In genomic region chr14:99938376-99938775, GRCh38 we compare ENCODE assay signal across 30 cellular contexts.
"Had no signal": no experiment of that assay in that cellular context is flagged by ENCODE, and none has a peak within 500 bp of the region (broad histone marks: within the 10 kb centered on the region; RNA-seq: fewer than 3 reads in every experiment).

No MANE protein-coding gene starts in this region.

- H3K9me3 Mint-ChIP-seq: activated B cell treated with CpG ODN at 0.5 μM for 24 hours; activated CD4-positive, alpha-beta T cell treated with anti-CD3 and anti-CD28 coated beads, Interleukin-2, amount 10 ng/mL, durations not matched to agents 24 days and 14 days; activated naive CD4-positive, alpha-beta T cell treated with anti-CD3 and anti-CD28 coated beads, Interleukin-2, amount 50 U/mL, for 72 hours; activated naive CD8-positive, alpha-beta T cell treated with anti-CD3 and anti-CD28 coated beads, Interleukin-2, amount 50 U/mL, for 24 hours; activated T-cell treated with anti-CD3 and anti-CD28 coated beads, Interleukin-2, amount 50 U/mL, for 4 hours; brain; central memory CD8-positive, alpha-beta T cell had no signal

- H3K4me3 ChIP-seq: Peyer's patch had no signal

- ATAC-seq: activated CD8-positive, alpha-beta memory T cell treated with anti-CD3 and anti-CD28 coated beads, Interleukin-2, amount 10 ng/mL, durations not matched to agents 7 days and 5 days; activated naive CD4-positive, alpha-beta T cell treated with anti-CD3 and anti-CD28 coated beads, Interleukin-2, amount 50 U/mL, for 72 hours; activated naive CD8-positive, alpha-beta T cell treated with anti-CD3 and anti-CD28 coated beads, Interleukin-2, amount 50 U/mL, for 24 hours; activated T-cell treated with anti-CD3 and anti-CD28 coated beads, Interleukin-2, amount 50 U/mL, for 4 hours; T-helper 17 cell had no signal

- H3K36me3 Mint-ChIP-seq: activated CD8-positive, alpha-beta memory T cell treated with anti-CD3 and anti-CD28 coated beads, Interleukin-2, amount 10 ng/mL, durations not matched to agents 7 days and 5 days; activated naive CD4-positive, alpha-beta T cell treated with anti-CD3 and anti-CD28 coated beads, Interleukin-2, amount 50 U/mL, for 72 hours had no signal

- H3K27ac ChIP-seq: Peyer's patch, RWPE1 had no signal

- H3K36me3 ChIP-seq: Peyer's patch had no signal

- H3K9me3 ChIP-seq: Peyer's patch had no signal

- H3K4me1 ChIP-seq: Peyer's patch had no signal

- H3K27me3 Mint-ChIP-seq: brain had no signal

- H3K4me1 Mint-ChIP-seq: activated B cell treated with CpG ODN at 0.5 μM for 24 hours; activated CD4-positive, alpha-beta T cell treated with anti-CD3 and anti-CD28 coated beads, Interleukin-2, amount 10 ng/mL, durations not matched to agents 24 days and 14 days; activated CD8-positive, alpha-beta memory T cell treated with anti-CD3 and anti-CD28 coated beads, Interleukin-2, amount 10 ng/mL, durations not matched to agents 7 days and 5 days; activated naive CD8-positive, alpha-beta T cell treated with anti-CD3 and anti-CD28 coated beads, Interleukin-2, amount 50 U/mL, for 24 hours; brain; central memory CD8-positive, alpha-beta T cell; T-helper 17 cell had no signal

- H3K27me3 ChIP-seq: Peyer's patch had no signal

- H3K4me3 Mint-ChIP-seq: activated B cell treated with CpG ODN at 0.5 μM for 24 hours; activated CD4-positive, alpha-beta T cell treated with anti-CD3 and anti-CD28 coated beads, Interleukin-2, amount 10 ng/mL, durations not matched to agents 24 days and 14 days; activated CD8-positive, alpha-beta memory T cell treated with anti-CD3 and anti-CD28 coated beads, Interleukin-2, amount 10 ng/mL, durations not matched to agents 7 days and 5 days; activated naive CD8-positive, alpha-beta T cell treated with anti-CD3 and anti-CD28 coated beads, Interleukin-2, amount 50 U/mL, for 24 hours; activated T-cell treated with anti-CD3 and anti-CD28 coated beads, Interleukin-2, amount 50 U/mL, for 4 hours; brain; central memory CD8-positive, alpha-beta T cell; T-helper 17 cell had no signal

- DNase-seq: activated B cell treated with CpG ODN at 0.5 μM for 24 hours; activated CD4-positive, alpha-beta T cell treated with anti-CD3 and anti-CD28 coated beads for 1 hour; activated CD4-positive, alpha-beta T cell treated with anti-CD3 and anti-CD28 coated beads, Interleukin-2, amount 10 ng/mL, durations not matched to agents 24 days and 14 days; activated CD4-positive, alpha-beta T cell treated with anti-CD3 and anti-CD28 coated beads, Interleukin-2, amount 50 U/mL, for 48 hours; activated CD8-positive, alpha-beta memory T cell treated with anti-CD3 and anti-CD28 coated beads, Interleukin-2, amount 10 ng/mL, durations not matched to agents 7 days and 5 days; activated effector memory CD4-positive, alpha-beta T cell treated with anti-CD3 and anti-CD28 coated beads, Interleukin-2, amount 50 U/mL, for 16 hours; activated naive CD4-positive, alpha-beta T cell treated with Interleukin-2 at 50 U/mL for 16 hours; activated naive CD8-positive, alpha-beta T cell treated with anti-CD3 and anti-CD28 coated beads, Interleukin-2, amount 50 U/mL, for 24 hours; activated T-cell treated with anti-CD3 and anti-CD28 coated beads, Interleukin-2, amount 50 U/mL, for 4 hours; amniotic stem cell; Kasumi-1; KBM-7; NCI-H1048; NCI-H1417 treated with DMSO at 0.1 percent for 48 hours; NCI-H1694; NCI-H2029; NCI-H2107; NCI-H2171 treated with DMSO at 0.1 percent for 48 hours; NCI-H226; NCI-H526 treated with DMSO at 0.1 percent for 48 hours; NCI-H82; OCI-M1; SHP77 treated with DMSO at 0.1 percent for 48 hours; T-helper 17 cell; T-helper 9 cell had no signal

- H3K27ac Mint-ChIP-seq: activated B cell treated with CpG ODN at 0.5 μM for 24 hours; activated CD4-positive, alpha-beta T cell treated with anti-CD3 and anti-CD28 coated beads, Interleukin-2, amount 10 ng/mL, durations not matched to agents 24 days and 14 days; activated CD8-positive, alpha-beta memory T cell treated with anti-CD3 and anti-CD28 coated beads, Interleukin-2, amount 10 ng/mL, durations not matched to agents 7 days and 5 days; activated naive CD4-positive, alpha-beta T cell treated with anti-CD3 and anti-CD28 coated beads, Interleukin-2, amount 50 U/mL, for 72 hours; activated naive CD8-positive, alpha-beta T cell treated with anti-CD3 and anti-CD28 coated beads, Interleukin-2, amount 50 U/mL, for 24 hours; brain; T-helper 17 cell had no signal
